28 cellular contexts compared by ENCODE assay signal in genomic region chr3:923161-923910, GRCh38.
"Had no signal": no experiment of that assay in that cellular context is flagged by ENCODE, and none has a peak within 500 bp of the region (broad histone marks: within the 10 kb centered on the region; RNA-seq: fewer than 3 reads in every experiment).

No MANE protein-coding gene starts in this region.

- H3K9me3 Mint-ChIP-seq: neural crest cell; stimulated activated naive CD8-positive, alpha-beta T cell treated with anti-CD3 and anti-CD28 coated beads, Interleukin-15, amount 100 ng/mL, for 72 hours had no signal

- H3K4me3 Mint-ChIP-seq: memory B cell; natural killer cell; neural crest cell; stimulated activated naive CD8-positive, alpha-beta T cell treated with anti-CD3 and anti-CD28 coated beads, Interleukin-15, amount 100 ng/mL, for 72 hours had no signal

- H3K27ac ChIP-seq: coronary artery, esophagus squamous epithelium, heart right ventricle, neutrophil, pancreas, suprapubic skin, transverse colon, upper lobe of right lung, uterus had no signal

- H3K9me3 ChIP-seq: esophagus squamous epithelium, neutrophil, pancreas, suprapubic skin, transverse colon, upper lobe of right lung, uterus had no signal

- H3K4me3 ChIP-seq: coronary artery, esophagus squamous epithelium, heart right ventricle, lung, pancreas, smooth muscle cell, suprapubic skin, transverse colon, upper lobe of right lung, uterus had no signal

- H3K4me1 ChIP-seq: esophagus squamous epithelium, heart right ventricle, pancreas, suprapubic skin, transverse colon, upper lobe of right lung, uterus had no signal

- DNase-seq: dermis blood vessel endothelial cell; effector memory CD4-positive, alpha-beta T cell; erythroblast; esophagus squamous epithelium; foreskin melanocyte; glutamatergic neuron; heart right ventricle; hippocampal formation; natural killer cell; pancreas; stimulated activated CD4-positive, alpha-beta T cell treated with anti-CD3 and anti-CD28 coated beads, Interleukin-12 subunit alpha, Interleukin-12 subunit beta, amount 100 ng/mL, for 4 hours; stimulated activated CD4-positive, alpha-beta T cell treated with anti-CD3 and anti-CD28 coated beads, Interleukin-1b, Interleukin-23, amount 100 ng/mL, for 48 hours; stimulated activated CD4-positive, alpha-beta T cell treated with anti-CD3 and anti-CD28 coated beads, Interleukin-4, amount 100 ng/mL, for 1 hour; stimulated activated CD8-positive, alpha-beta memory T cell treated with anti-CD3 and anti-CD28 coated beads, Interleukin-4, amount 100 ng/mL, for 48 hours; stimulated activated naive CD4-positive, alpha-beta T cell; stimulated activated naive CD8-positive, alpha-beta T cell treated with anti-CD3 and anti-CD28 coated beads, Interleukin-15, amount 100 ng/mL, for 72 hours; transverse colon; upper lobe of right lung; uterus had no signal

- H3K27ac Mint-ChIP-seq: memory B cell; natural killer cell; stimulated activated naive CD8-positive, alpha-beta T cell treated with anti-CD3 and anti-CD28 coated beads, Interleukin-15, amount 100 ng/mL, for 72 hours had no signal

- H3K4me1 Mint-ChIP-seq: memory B cell; natural killer cell; neural crest cell; stimulated activated naive CD8-positive, alpha-beta T cell treated with anti-CD3 and anti-CD28 coated beads, Interleukin-15, amount 100 ng/mL, for 72 hours had no signal

- H3K36me3 ChIP-seq: esophagus squamous epithelium, heart right ventricle, neutrophil, pancreas, suprapubic skin, transverse colon, upper lobe of right lung, uterus had no signal

- H3K27me3 ChIP-seq: esophagus squamous epithelium, heart right ventricle, neutrophil, pancreas, suprapubic skin, transverse colon, upper lobe of right lung, uterus had no signal

- H3K36me3 Mint-ChIP-seq: memory B cell had no signal

- ATAC-seq: heart right ventricle; left lobe of liver; natural killer cell; pancreas; sciatic nerve; stimulated activated naive CD8-positive, alpha-beta T cell treated with anti-CD3 and anti-CD28 coated beads, Interleukin-15, amount 100 ng/mL, for 72 hours; upper lobe of right lung had no signal

- H3K27me3 Mint-ChIP-seq: stimulated activated naive CD8-positive, alpha-beta T cell treated with anti-CD3 and anti-CD28 coated beads, Interleukin-15, amount 100 ng/mL, for 72 hours had no signal
